1 cellular context compared by ENCODE assay signal in the genomic region with DNA sequence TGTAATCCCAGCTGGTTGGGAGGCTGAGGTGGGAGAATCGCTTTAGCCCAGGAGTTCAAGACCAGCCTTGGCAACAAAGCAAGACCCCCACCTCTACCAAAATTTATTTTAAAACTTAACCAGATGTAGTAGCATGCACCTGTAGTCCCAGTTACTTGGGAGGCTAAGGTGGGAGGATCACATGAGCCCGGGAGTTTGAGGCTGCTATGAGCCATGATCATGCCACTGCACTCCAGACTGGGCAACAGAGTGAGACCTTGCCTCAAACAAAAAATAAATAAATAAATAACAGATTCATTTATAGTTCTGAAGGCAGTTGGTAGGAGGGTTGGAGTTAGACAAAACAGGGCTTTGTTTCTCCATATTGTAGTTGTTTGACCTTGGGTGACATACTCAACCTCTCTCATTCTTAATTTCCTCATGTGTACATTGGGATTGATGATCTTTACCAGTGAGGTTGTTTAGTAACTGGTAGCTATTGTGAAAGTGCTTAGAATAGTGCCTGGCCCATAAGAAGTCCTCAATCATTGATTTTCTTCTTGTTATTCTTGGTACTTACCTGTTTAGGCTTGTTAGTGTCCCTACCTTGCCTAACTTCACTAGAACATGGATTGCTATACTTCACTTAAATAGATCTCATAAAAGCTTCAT.
TF ChIP-seq lines count a peak whose summit lies in the region.

No MANE protein-coding gene starts in this region.

TF ChIP-seq in HepG2, 621 proteins besides CTCF, POLR2A, EP300 and RAD21 (continued from another document and continues in another):
- TF ChIP-seq, protein P1, sequence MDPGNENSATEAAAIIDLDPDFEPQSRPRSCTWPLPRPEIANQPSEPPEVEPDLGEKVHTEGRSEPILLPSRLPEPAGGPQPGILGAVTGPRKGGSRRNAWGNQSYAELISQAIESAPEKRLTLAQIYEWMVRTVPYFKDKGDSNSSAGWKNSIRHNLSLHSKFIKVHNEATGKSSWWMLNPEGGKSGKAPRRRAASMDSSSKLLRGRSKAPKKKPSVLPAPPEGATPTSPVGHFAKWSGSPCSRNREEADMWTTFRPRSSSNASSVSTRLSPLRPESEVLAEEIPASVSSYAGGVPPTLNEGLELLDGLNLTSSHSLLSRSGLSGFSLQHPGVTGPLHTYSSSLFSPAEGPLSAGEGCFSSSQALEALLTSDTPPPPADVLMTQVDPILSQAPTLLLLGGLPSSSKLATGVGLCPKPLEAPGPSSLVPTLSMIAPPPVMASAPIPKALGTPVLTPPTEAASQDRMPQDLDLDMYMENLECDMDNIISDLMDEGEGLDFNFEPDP (CRISPR knock-in tag; conservative IDR thresholded peaks at IDR 0.05) = no peak
- TF ChIP-seq GATAD2A (CRISPR knock-in tag; IDR thresholded peaks at IDR 0.05) (peak; percentile 84), CEBPB (IDR thresholded peaks at IDR 0.05; ENCODE audit: borderline replicate concordance, low read depth, low read length) (peak; percentile 71; the same call in 1 of the 2 replicates), ESRRA (CRISPR knock-in tag; IDR thresholded peaks at IDR 0.05; ENCODE audit: low read depth) (no peak), MBD4 (IDR thresholded peaks at IDR 0.05; ENCODE audit: borderline replicate concordance, low read length) (no peak), ZNF124 (CRISPR knock-in tag; IDR thresholded peaks at IDR 0.05) (no peak), BCL6 (CRISPR knock-in tag; IDR thresholded peaks at IDR 0.05) (peak; percentile 62), ISL2 (CRISPR knock-in tag; IDR thresholded peaks at IDR 0.05) (peak; percentile 72), NR2F6 (IDR thresholded peaks at IDR 0.05) (peak; percentile 75), NR2F6 (CRISPR knock-in tag; IDR thresholded peaks at IDR 0.05) (peak; percentile 75), SIX1 (CRISPR knock-in tag; IDR thresholded peaks at IDR 0.05; ENCODE audit: borderline replicate concordance) (peak; percentile 69), POGZ (CRISPR knock-in tag; IDR thresholded peaks at IDR 0.05) (no peak), ZNF749 (CRISPR knock-in tag; IDR thresholded peaks at IDR 0.05; ENCODE audit: borderline replicate concordance) (no peak), NFKBIZ (CRISPR knock-in tag; IDR thresholded peaks at IDR 0.05) (0 out of 2 replicates have a peak, but pooled peaks have one; percentile 32), RXRB (CRISPR knock-in tag; IDR thresholded peaks at IDR 0.05; ENCODE audit: borderline replicate concordance) (0 out of 2 replicates have a peak, but pooled peaks have one; percentile 32), SP5 (CRISPR knock-in tag; IDR thresholded peaks at IDR 0.05; ENCODE audit: borderline replicate concordance, low read depth) (peak; percentile 49; the same call in 1 of the 2 replicates), KLF6 (CRISPR knock-in tag; IDR thresholded peaks at IDR 0.05) (no peak), ZNF44 (CRISPR knock-in tag; IDR thresholded peaks at IDR 0.05) (no peak), MYC (CRISPR knock-in tag; IDR thresholded peaks at IDR 0.05; ENCODE audit: borderline replicate concordance) (no peak), ZNF383 (CRISPR knock-in tag; IDR thresholded peaks at IDR 0.05; ENCODE audit: borderline replicate concordance) (no peak), FIP1L1 (IDR thresholded peaks at IDR 0.05; ENCODE audit: borderline replicate concordance, insufficient read depth, low read depth, low read length) (no peak), MNT (IDR thresholded peaks at IDR 0.05) (no peak), FOXA1 (IDR thresholded peaks at IDR 0.05) (0 out of 2 replicates have a peak, but pooled peaks have one; percentile 11), FOXA1 (CRISPR knock-in tag; IDR thresholded peaks at IDR 0.05) (peak; percentile 87), MXD1 (CRISPR knock-in tag; IDR thresholded peaks at IDR 0.05) (no peak), FOXK2 (IDR thresholded peaks at IDR 0.05) (peak; percentile 58; the same call in 1 of the 2 replicates), CREM (IDR thresholded peaks at IDR 0.05) (peak; percentile 54; the same call in 1 of the 2 replicates), CREM (CRISPR knock-in tag; IDR thresholded peaks at IDR 0.05) (no peak), PITX1 (CRISPR knock-in tag; IDR thresholded peaks at IDR 0.05) (peak; percentile 57; the same call in 1 of the 2 replicates), SOX5 (CRISPR knock-in tag; IDR thresholded peaks at IDR 0.05; ENCODE audit: borderline replicate concordance) (peak; percentile 91), FOXA3 (CRISPR knock-in tag; IDR thresholded peaks at IDR 0.05) (peak; percentile 90), TFDP1 (CRISPR knock-in tag; IDR thresholded peaks at IDR 0.05; ENCODE audit: borderline replicate concordance) (no peak), GZF1 (CRISPR knock-in tag; IDR thresholded peaks at IDR 0.05) (no peak), ZMYM3 (CRISPR knock-in tag; IDR thresholded peaks at IDR 0.05) (0 out of 2 replicates have a peak, but pooled peaks have one; percentile 46), ZSCAN30 (CRISPR knock-in tag; IDR thresholded peaks at IDR 0.05) (no peak), ZMYM2 (CRISPR knock-in tag; IDR thresholded peaks at IDR 0.05) (0 out of 2 replicates have a peak, but pooled peaks have one; percentile 58), SOX13 (IDR thresholded peaks at IDR 0.05) (peak; percentile 40; the same call in 1 of the 2 replicates), SOX13 (CRISPR knock-in tag; conservative IDR thresholded peaks at IDR 0.05 in 1 of 2, IDR thresholded peaks at IDR 0.05 in 1 of 2) (peak in 1 of 2 experiments; percentile 94; a peak in 2 of 4 replicates)
- TF ChIP-seq, protein P2, sequence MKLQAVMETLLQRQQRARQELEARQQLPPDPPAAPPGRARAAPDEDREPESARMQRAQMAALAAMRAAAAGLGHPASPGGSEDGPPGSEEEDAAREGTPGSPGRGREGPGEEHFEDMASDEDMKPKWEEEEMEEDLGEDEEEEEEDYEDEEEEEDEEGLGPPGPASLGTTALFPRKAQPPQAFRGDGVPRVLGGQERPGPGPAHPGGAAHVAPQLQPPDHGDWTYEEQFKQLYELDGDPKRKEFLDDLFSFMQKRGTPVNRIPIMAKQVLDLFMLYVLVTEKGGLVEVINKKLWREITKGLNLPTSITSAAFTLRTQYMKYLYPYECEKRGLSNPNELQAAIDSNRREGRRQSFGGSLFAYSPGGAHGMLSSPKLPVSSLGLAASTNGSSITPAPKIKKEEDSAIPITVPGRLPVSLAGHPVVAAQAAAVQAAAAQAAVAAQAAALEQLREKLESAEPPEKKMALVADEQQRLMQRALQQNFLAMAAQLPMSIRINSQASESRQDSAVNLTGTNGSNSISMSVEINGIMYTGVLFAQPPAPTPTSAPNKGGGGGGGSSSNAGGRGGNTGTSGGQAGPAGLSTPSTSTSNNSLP (IDR thresholded peaks at IDR 0.05; ENCODE audit: low read depth, low read length) = peak; percentile 33; the same call in 1 of the 2 replicates
- TF ChIP-seq, protein P3, sequence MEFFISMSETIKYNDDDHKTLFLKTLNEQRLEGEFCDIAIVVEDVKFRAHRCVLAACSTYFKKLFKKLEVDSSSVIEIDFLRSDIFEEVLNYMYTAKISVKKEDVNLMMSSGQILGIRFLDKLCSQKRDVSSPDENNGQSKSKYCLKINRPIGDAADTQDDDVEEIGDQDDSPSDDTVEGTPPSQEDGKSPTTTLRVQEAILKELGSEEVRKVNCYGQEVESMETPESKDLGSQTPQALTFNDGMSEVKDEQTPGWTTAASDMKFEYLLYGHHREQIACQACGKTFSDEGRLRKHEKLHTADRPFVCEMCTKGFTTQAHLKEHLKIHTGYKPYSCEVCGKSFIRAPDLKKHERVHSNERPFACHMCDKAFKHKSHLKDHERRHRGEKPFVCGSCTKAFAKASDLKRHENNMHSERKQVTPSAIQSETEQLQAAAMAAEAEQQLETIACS (CRISPR knock-in tag; IDR thresholded peaks at IDR 0.05) = no peak
- TF ChIP-seq, protein P4, sequence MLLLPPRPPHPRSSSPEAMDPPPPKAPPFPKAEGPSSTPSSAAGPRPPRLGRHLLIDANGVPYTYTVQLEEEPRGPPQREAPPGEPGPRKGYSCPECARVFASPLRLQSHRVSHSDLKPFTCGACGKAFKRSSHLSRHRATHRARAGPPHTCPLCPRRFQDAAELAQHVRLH (CRISPR knock-in tag; IDR thresholded peaks at IDR 0.05; ENCODE audit: borderline replicate concordance, low read depth) = no peak
- TF ChIP-seq, protein P5, sequence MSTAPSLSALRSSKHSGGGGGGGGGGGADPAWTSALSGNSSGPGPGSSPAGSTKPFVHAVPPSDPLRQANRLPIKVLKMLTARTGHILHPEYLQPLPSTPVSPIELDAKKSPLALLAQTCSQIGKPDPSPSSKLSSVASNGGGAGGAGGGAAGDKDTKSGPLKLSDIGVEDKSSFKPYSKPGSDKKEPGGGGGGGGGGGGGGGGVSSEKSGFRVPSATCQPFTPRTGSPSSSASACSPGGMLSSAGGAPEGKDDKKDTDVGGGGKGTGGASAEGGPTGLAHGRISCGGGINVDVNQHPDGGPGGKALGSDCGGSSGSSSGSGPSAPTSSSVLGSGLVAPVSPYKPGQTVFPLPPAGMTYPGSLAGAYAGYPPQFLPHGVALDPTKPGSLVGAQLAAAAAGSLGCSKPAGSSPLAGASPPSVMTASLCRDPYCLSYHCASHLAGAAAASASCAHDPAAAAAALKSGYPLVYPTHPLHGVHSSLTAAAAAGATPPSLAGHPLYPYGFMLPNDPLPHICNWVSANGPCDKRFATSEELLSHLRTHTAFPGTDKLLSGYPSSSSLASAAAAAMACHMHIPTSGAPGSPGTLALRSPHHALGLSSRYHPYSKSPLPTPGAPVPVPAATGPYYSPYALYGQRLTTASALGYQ (CRISPR knock-in tag; IDR thresholded peaks at IDR 0.05) = peak; percentile 54; the same call in 1 of the 2 replicates
- TF ChIP-seq, protein P6, sequence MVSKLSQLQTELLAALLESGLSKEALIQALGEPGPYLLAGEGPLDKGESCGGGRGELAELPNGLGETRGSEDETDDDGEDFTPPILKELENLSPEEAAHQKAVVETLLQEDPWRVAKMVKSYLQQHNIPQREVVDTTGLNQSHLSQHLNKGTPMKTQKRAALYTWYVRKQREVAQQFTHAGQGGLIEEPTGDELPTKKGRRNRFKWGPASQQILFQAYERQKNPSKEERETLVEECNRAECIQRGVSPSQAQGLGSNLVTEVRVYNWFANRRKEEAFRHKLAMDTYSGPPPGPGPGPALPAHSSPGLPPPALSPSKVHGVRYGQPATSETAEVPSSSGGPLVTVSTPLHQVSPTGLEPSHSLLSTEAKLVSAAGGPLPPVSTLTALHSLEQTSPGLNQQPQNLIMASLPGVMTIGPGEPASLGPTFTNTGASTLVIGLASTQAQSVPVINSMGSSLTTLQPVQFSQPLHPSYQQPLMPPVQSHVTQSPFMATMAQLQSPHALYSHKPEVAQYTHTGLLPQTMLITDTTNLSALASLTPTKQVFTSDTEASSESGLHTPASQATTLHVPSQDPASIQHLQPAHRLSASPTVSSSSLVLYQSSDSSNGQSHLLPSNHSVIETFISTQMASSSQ (IDR thresholded peaks at IDR 0.05; ENCODE audit: low read depth) = peak; percentile 50; the same call in 1 of the 2 replicates
- TF ChIP-seq, protein P6 (CRISPR knock-in tag; IDR thresholded peaks at IDR 0.05; ENCODE audit: borderline replicate concordance) = no peak
